8 cellular contexts compared by ENCODE assay signal in genomic region chr10:129057856-129058663, GRCh38.
A peak's percentile ranks its signal among the peaks of the same experiment; 100 is the strongest.
DNase-seq lines count a peak whose midpoint lies in the region; ATAC-seq and TF ChIP-seq lines count a peak whose summit lies in the region.

No MANE protein-coding gene starts in this region.

- peak; percentile 25 for DNase-seq in activated CD4-positive, alpha-beta T cell treated with anti-CD3 and anti-CD28 coated beads, Interleukin-2, amount 50 U/mL, for 1 hour
- peak; percentile 37 for DNase-seq in stimulated activated CD4-positive, alpha-beta T cell treated with anti-CD3 and anti-CD28 coated beads, Interleukin-1b, Interleukin-23, amount 100 ng/mL, for 48 hours
- DNase-seq in EL = no peak
- DNase-seq in hippocampal formation (lab: John Stamatoyannopoulos, UW) = no peak
- no peak for DNase-seq in AG20443 (ENCODE audit: low spot score)
- DNase-seq in mesothelial cell of epicardium (ENCODE audit: low spot score in 2 of 2, unreplicated experiment in 2 of 2) = no peak

- H3K4me1 Mint-ChIP-seq in mesothelial cell of epicardium = no peaks in the 10 kb centered on the region

- TF ChIP-seq CTCF in mesothelial cell of epicardium (IDR thresholded peaks at IDR 0.05; ENCODE audit: unreplicated experiment) = no peak

- H3K27ac Mint-ChIP-seq in mesothelial cell of epicardium = no peak overlapping the region

- no peak overlapping the region for H3K4me3 Mint-ChIP-seq in mesothelial cell of epicardium

- peak; percentile 85 for ATAC-seq in GM19372 (IDR thresholded peaks at IDR 0.05; ENCODE audit: low read depth, unreplicated experiment)
- peak; percentile 68 for ATAC-seq in HG03045 (IDR thresholded peaks at IDR 0.05; ENCODE audit: unreplicated experiment)

- H3K36me3 Mint-ChIP-seq in mesothelial cell of epicardium = no peaks in the 10 kb centered on the region

- no peaks in the 10 kb centered on the region for H3K9me3 Mint-ChIP-seq in mesothelial cell of epicardium

- H3K27me3 Mint-ChIP-seq in mesothelial cell of epicardium (ENCODE audit: low read depth) = no peaks in the 10 kb centered on the region

Comparison
In these comparisons a context has a peak if more than half of its experiments do, and no peak if none do; other contexts are left out.
1. DNase-seq: peak in activated CD4-positive, alpha-beta T cell treated with anti-CD3 and anti-CD28 coated beads, Interleukin-2, amount 50 U/mL, for 1 hour (single experiment) and stimulated activated CD4-positive, alpha-beta T cell treated with anti-CD3 and anti-CD28 coated beads, Interleukin-1b, Interleukin-23, amount 100 ng/mL, for 48 hours (single experiment); none in EL (single experiment), hippocampal formation (0 of 2), AG20443 (single experiment) and mesothelial cell of epicardium (0 of 2).